In genomic region chr4:16852168-16852567, GRCh38 we compare ENCODE assay signal across 26 cellular contexts. TPM values are rescaled to one million over a fixed set of nuclear protein-coding genes. Genes with fewer than 3 reads are reported as not detected.
"Had no signal": no experiment of that assay in that cellular context is flagged by ENCODE, and none has a peak within 500 bp of the region (broad histone marks: within the 10 kb centered on the region; RNA-seq: fewer than 3 reads in every experiment).

No MANE protein-coding gene starts in this region.

- H3K27me3 ChIP-seq: SJSA1 had no signal

- H3K27ac ChIP-seq: KMS-11, SJSA1 had no signal

- H3K4me3 ChIP-seq: SJSA1 had no signal

- DNase-seq: activated CD4-positive, alpha-beta memory T cell treated with anti-CD3 and anti-CD28 coated beads, Interleukin-2, amount 10 ng/mL, durations not matched to agents 7 days and 5 days; activated CD4-positive, alpha-beta T cell treated with anti-CD3 and anti-CD28 coated beads, Interleukin-2, amount 50 U/mL, for 1 hour; activated CD4-positive, CD25-positive, alpha-beta regulatory T cell; activated gamma-delta T cell; activated naive CD4-positive, alpha-beta T cell treated with anti-CD3 and anti-CD28 coated beads for 36 hours; activated T-cell treated with anti-CD3 and anti-CD28 coated beads for 4 hours; activated T-cell treated with anti-CD3 and anti-CD28 coated beads, Interleukin-2, amount 50 U/mL, for 48 hours; amygdala; NCI-H1092; NCI-H1417; NCI-H1930; NCI-H510A treated with DMSO at 0.1 percent for 48 hours; NCI-H69; NK-92 treated with Interleukin-12 subunit alpha and Interleukin-12 subunit beta, amount 100 ng/mL, for 24 hours; OCI-M1; RPMI8226; SHP77; T-helper 17 cell; T1000 had no signal

- H3K4me1 ChIP-seq: SJSA1 had no signal

- H3K4me2 ChIP-seq: KMS-11 had no signal

- FAIRE-seq: TTC549 had no signal

- H3K9ac ChIP-seq: KMS-11 had no signal

- H3K36me3 ChIP-seq: SJSA1 had no signal

- ATAC-seq: activated T-helper 17 cell treated with anti-CD3 and anti-CD28 coated beads, Interleukin-2, amount 50 U/mL, for 72 hours; Panc1; T-helper 17 cell had no signal

RNA-seq across cellular contexts. Expression of gene LDB2, which starts 46.3 kb away (rescaled TPM):
- total RNA-seq: activated CD4-positive, alpha-beta memory T cell treated with anti-CD3 and anti-CD28 coated beads, Interleukin-2, amount 10 ng/mL, durations not matched to agents 7 days and 5 days; activated CD8-positive, alpha-beta memory T cell treated with anti-CD3 and anti-CD28 coated beads for 36 hours; activated naive CD4-positive, alpha-beta T cell treated with anti-CD3 and anti-CD28 coated beads for 36 hours; activated T-helper 17 cell treated with anti-CD3 and anti-CD28 coated beads, Interleukin-2, amount 50 U/mL, for 72 hours; MCF 10A; T-helper 17 cell had no signal
